14 cellular contexts compared by ENCODE assay signal in genomic region chr7:142012825-142013506, GRCh38. TPM values are rescaled to one million over a fixed set of nuclear protein-coding genes. Genes with fewer than 3 reads are reported as not detected.
DNase-seq lines count a peak whose midpoint lies in the region; ATAC-seq and TF ChIP-seq lines count a peak whose summit lies in the region.
"Had no signal": no experiment of that assay in that cellular context is flagged by ENCODE, and none has a peak within 500 bp of the region (broad histone marks: within the 10 kb centered on the region; RNA-seq: fewer than 3 reads in every experiment).

No MANE protein-coding gene starts in this region.

- H3K9me3 Mint-ChIP-seq in activated T-cell treated with anti-CD3 and anti-CD28 coated beads, Interleukin-2, amount 50 U/mL, for 24 hours, result no peaks in the 10 kb centered on the region
- H3K9me3 Mint-ChIP-seq in type B pancreatic cell, result no peaks in the 10 kb centered on the region

- intact Hi-C loops in heart left ventricle (cut with DNase I), result no loop called here

- H3K27ac Mint-ChIP-seq in activated T-cell treated with anti-CD3 and anti-CD28 coated beads, Interleukin-2, amount 50 U/mL, for 24 hours, result no peak overlapping the region
- peak overlapping the region; percentile 14 for H3K27ac Mint-ChIP-seq in type B pancreatic cell

- WGBS in heart left ventricle, 4 donors, result 70 to 79% (median 72%) methylated on average over 4 of the region's 4 CpGs

- H3K27me3 ChIP-seq in heart left ventricle, result no peaks in the 10 kb centered on the region
- H3K27me3 ChIP-seq: sigmoid colon had no signal

- no peak overlapping the region for H3K27ac ChIP-seq in heart left ventricle
- H3K27ac ChIP-seq: sigmoid colon had no signal

- H3K4me1 ChIP-seq in heart left ventricle, result no peaks in the 10 kb centered on the region
- H3K4me1 ChIP-seq: sigmoid colon had no signal

- H3K4me1 Mint-ChIP-seq in activated T-cell treated with anti-CD3 and anti-CD28 coated beads, Interleukin-2, amount 50 U/mL, for 24 hours (ENCODE audit: low read depth), result no peaks in the 10 kb centered on the region
- no peaks in the 10 kb centered on the region for H3K4me1 Mint-ChIP-seq in type B pancreatic cell (ENCODE audit: unreplicated experiment)

- no peak for TF ChIP-seq POLR2A in heart left ventricle (IDR thresholded peaks at IDR 0.05)

- in situ Hi-C loops in SK-MEL-5 (cut with HindIII; ENCODE audit: low pct_unique_long_range_greater_than_20kb, low sequenced_read_pairs), result no loop called here
- in situ Hi-C loops in G401 (cut with HindIII; ENCODE audit: low sequenced_read_pairs), result no loop called here

- H3K27me3 Mint-ChIP-seq in activated T-cell treated with anti-CD3 and anti-CD28 coated beads, Interleukin-2, amount 50 U/mL, for 24 hours, result peaks cover 3% of the 10 kb centered on the region
- peaks cover 4% of the 10 kb centered on the region for H3K27me3 Mint-ChIP-seq in type B pancreatic cell

- no peak overlapping the region for H3K4me3 ChIP-seq in heart left ventricle
- H3K4me3 ChIP-seq: sigmoid colon had no signal

- no peaks in the 10 kb centered on the region for H3K36me3 ChIP-seq in heart left ventricle
- H3K36me3 ChIP-seq: sigmoid colon had no signal

- DNase-seq in activated T-cell treated with anti-CD3 and anti-CD28 coated beads for 24 hours (ENCODE audit: low read depth), result peak; percentile 4
- no peak for DNase-seq in activated T-cell treated with anti-CD3 and anti-CD28 coated beads, Interleukin-2, amount 50 U/mL, for 24 hours
- peak; percentile 28 for DNase-seq in SK-MEL-5 (ENCODE audit: low read depth, low spot score)
- peak; percentile 49 for DNase-seq in iPS-NIHi11 (ENCODE audit: low spot score)
- DNase-seq in type B pancreatic cell (ENCODE audit: extremely low spot score, unreplicated experiment), result no peak
- DNase-seq in heart left ventricle, result no peak
- no peak for DNase-seq in G401 (ENCODE audit: low spot score)
- DNase-seq: activated T-cell treated with anti-CD3 and anti-CD28 coated beads, Interleukin-2, amount 50 U/mL, for 48 hours; cerebellar nuclear complex; NCI-H1105; sigmoid colon had no signal

- TF ChIP-seq CTCF in type B pancreatic cell (conservative IDR thresholded peaks at IDR 0.05) (no peak), heart left ventricle (IDR thresholded peaks at IDR 0.05) (no peak)

- no peak overlapping the region for H3K4me3 Mint-ChIP-seq in activated T-cell treated with anti-CD3 and anti-CD28 coated beads, Interleukin-2, amount 50 U/mL, for 24 hours
- H3K4me3 Mint-ChIP-seq in type B pancreatic cell, result no peak overlapping the region

- ATAC-seq in heart left ventricle, result no peak
- no peak for ATAC-seq in HG02973 (IDR thresholded peaks at IDR 0.05; ENCODE audit: unreplicated experiment)

- no peaks in the 10 kb centered on the region for H3K9me3 ChIP-seq in heart left ventricle
- H3K9me3 ChIP-seq: sigmoid colon had no signal

- no peaks in the 10 kb centered on the region for H3K36me3 Mint-ChIP-seq in activated T-cell treated with anti-CD3 and anti-CD28 coated beads, Interleukin-2, amount 50 U/mL, for 24 hours (ENCODE audit: low read depth)
- no peaks in the 10 kb centered on the region for H3K36me3 Mint-ChIP-seq in type B pancreatic cell

RNA-seq across cellular contexts. Expression of gene MGAM, which starts 17.3 kb away (rescaled TPM):
- total RNA-seq in SK-MEL-5 (2014; rRNA removed; shearing (Covaris generic)), result 0.16 TPM in 1 of 2 replicates, not detected in the other
- 0.06 and 0.20 TPM in 2 replicates for polyA plus RNA-seq in SK-MEL-5 (2015; cell fraction: cytosol; rRNA removed)
- 0.09 and 0.30 TPM in 2 replicates for polyA plus RNA-seq in SK-MEL-5 (2015; cell fraction: nucleus; rRNA removed)
- 1.3 and 2.2 TPM in 2 replicates for total RNA-seq in type B pancreatic cell (ENCODE audit: low replicate concordance)
- total RNA-seq in heart left ventricle, result 1 to 10 TPM in 2 of 9 donors, under 1 TPM in 7; 0.15 to 1.2 (median 0.52) TPM
- polyA plus RNA-seq in heart left ventricle, result under 1 TPM; 0.08 to 0.10 TPM
- not detected in 2 replicates for total RNA-seq in G401 (2014; rRNA removed; shearing (Covaris generic))

RNA-seq across cellular contexts. Expression of gene TAS2R38, which starts 39.4 kb away (rescaled TPM):
- not detected in 2 replicates for total RNA-seq in SK-MEL-5 (2014; rRNA removed; shearing (Covaris generic))
- polyA plus RNA-seq in SK-MEL-5 (2015; cell fraction: cytosol; rRNA removed), result not detected in 2 replicates
- polyA plus RNA-seq in SK-MEL-5 (2015; cell fraction: nucleus; rRNA removed), result 0.20 and 0.52 TPM in 2 replicates
- total RNA-seq in type B pancreatic cell (ENCODE audit: low replicate concordance) (not detected in 2 replicates), heart left ventricle (not detected)
- not detected for polyA plus RNA-seq in heart left ventricle
- not detected in 2 replicates for total RNA-seq in G401 (2014; rRNA removed; shearing (Covaris generic))
- total RNA-seq: frontal cortex, OCI-LY7, sigmoid colon had no signal
- polyA plus RNA-seq: sigmoid colon had no signal

Comparison
In these comparisons a context has a peak if more than half of its experiments do, and no peak if none do; other contexts are left out.
1. DNase-seq: peak in activated T-cell treated with anti-CD3 and anti-CD28 coated beads for 24 hours (single experiment), SK-MEL-5 (single experiment) and iPS-NIHi11 (single experiment); none in activated T-cell treated with anti-CD3 and anti-CD28 coated beads, Interleukin-2, amount 50 U/mL, for 24 hours (single experiment), type B pancreatic cell (single experiment), heart left ventricle (0 of 5) and G401 (single experiment).